12 cellular contexts compared by ENCODE assay signal in genomic region chr10:130022501-130023299, GRCh38. TPM values are rescaled to one million over a fixed set of nuclear protein-coding genes. Genes with fewer than 3 reads are reported as not detected.
DNase-seq lines count a peak whose midpoint lies in the region; ATAC-seq and TF ChIP-seq lines count a peak whose summit lies in the region.
"Had no signal": no experiment of that assay in that cellular context is flagged by ENCODE, and none has a peak within 500 bp of the region (broad histone marks: within the 10 kb centered on the region; RNA-seq: fewer than 3 reads in every experiment).

No MANE protein-coding gene starts in this region.

- H3K4me3 Mint-ChIP-seq in activated T-cell treated with anti-CD3 and anti-CD28 coated beads, Interleukin-2, amount 50 U/mL, for 4 hours, result no peak overlapping the region

- H3K27me3 ChIP-seq in fibroblast of lung (ENCODE audit: control insufficient read depth, insufficient read depth, low read length) (no peaks in the 10 kb centered on the region), Karpas-422 (ENCODE audit: low read length) (no peaks in the 10 kb centered on the region)
- H3K27me3 ChIP-seq: adrenal gland had no signal

- DNase-seq in GM03348 (ENCODE audit: low spot score), result peak; percentile 92
- peak; percentile 84 for DNase-seq in NCI-H82 (lab: John Stamatoyannopoulos, UW)
- DNase-seq in fibroblast of lung (ENCODE audit: low read depth in 2 of 2), result peak; percentile 21 to 90
- peak; percentile 78 for DNase-seq in skeletal muscle cell (ENCODE audit: low read depth)
- no peak for DNase-seq in activated gamma-delta T cell (lab: John Stamatoyannopoulos, UW)
- no peak for DNase-seq in activated T-cell treated with anti-CD3 and anti-CD28 coated beads, Interleukin-2, amount 50 U/mL, for 4 hours
- no peak for DNase-seq in Karpas-422
- DNase-seq: KG1, psoas muscle, substantia nigra had no signal

- H3K36me3 ChIP-seq in fibroblast of lung (ENCODE audit: control insufficient read depth, insufficient read depth, low read length), result no peaks in the 10 kb centered on the region
- no peaks in the 10 kb centered on the region for H3K36me3 ChIP-seq in Karpas-422 (ENCODE audit: insufficient read depth, low read length)
- H3K36me3 ChIP-seq: adrenal gland had no signal

- H3K9ac ChIP-seq in fibroblast of lung (ENCODE audit: insufficient read depth, low read length) (no peak overlapping the region), Karpas-422 (ENCODE audit: low read length) (no peak overlapping the region)

- peaks cover 3% of the 10 kb centered on the region for H3K27me3 Mint-ChIP-seq in activated T-cell treated with anti-CD3 and anti-CD28 coated beads, Interleukin-2, amount 50 U/mL, for 4 hours (ENCODE audit: low read depth)

- H3K79me2 ChIP-seq in fibroblast of lung (ENCODE audit: control insufficient read depth, insufficient read depth, low read length) (no peaks in the 10 kb centered on the region), Karpas-422 (ENCODE audit: low read length) (no peaks in the 10 kb centered on the region)

- H3K9me2 ChIP-seq in Karpas-422 (replicated peaks; ENCODE audit: insufficient read depth, low read length), result no peaks in the 10 kb centered on the region

- no peak for ATAC-seq in GM18868 (IDR thresholded peaks at IDR 0.05; ENCODE audit: unreplicated experiment)
- ATAC-seq in activated T-cell treated with anti-CD3 and anti-CD28 coated beads, Interleukin-2, amount 50 U/mL, for 4 hours, result no peak

- no peaks in the 10 kb centered on the region for H3K36me3 Mint-ChIP-seq in activated T-cell treated with anti-CD3 and anti-CD28 coated beads, Interleukin-2, amount 50 U/mL, for 4 hours (ENCODE audit: insufficient read depth)

- peaks cover 9% of the 10 kb centered on the region for H3K4me1 ChIP-seq in fibroblast of lung (ENCODE audit: control insufficient read depth, extremely low read depth, insufficient read depth, low read length)
- H3K4me1 ChIP-seq in Karpas-422 (ENCODE audit: low read length), result no peaks in the 10 kb centered on the region
- H3K4me1 ChIP-seq: adrenal gland, psoas muscle had no signal

- H3K9me3 ChIP-seq in fibroblast of lung (ENCODE audit: control insufficient read depth, insufficient read depth, low read depth, low read length) (no peaks in the 10 kb centered on the region), Karpas-422 (ENCODE audit: low read length) (no peaks in the 10 kb centered on the region)
- H3K9me3 ChIP-seq: adrenal gland, psoas muscle had no signal

- H3K4me1 Mint-ChIP-seq in activated T-cell treated with anti-CD3 and anti-CD28 coated beads, Interleukin-2, amount 50 U/mL, for 4 hours (ENCODE audit: low read depth), result no peaks in the 10 kb centered on the region

- peak overlapping the region; percentile 80 for H3K27ac ChIP-seq in fibroblast of lung (ENCODE audit: insufficient read depth, low read length)
- H3K27ac ChIP-seq in Karpas-422 (ENCODE audit: low read length), result no peak overlapping the region
- H3K27ac ChIP-seq: adrenal gland, psoas muscle had no signal

- no peak overlapping the region for H3K4me3 ChIP-seq in fibroblast of lung (replicated peaks in 1 of 4; ENCODE audit: control extremely low read depth in 1 of 4, insufficient read depth in 1 of 4, low read depth in 3 of 4, low read length in 4 of 4)
- no peak overlapping the region for H3K4me3 ChIP-seq in skeletal muscle cell (ENCODE audit: low read depth, low read length)
- H3K4me3 ChIP-seq in Karpas-422 (ENCODE audit: low read length), result no peak overlapping the region
- H3K4me3 ChIP-seq: adrenal gland, psoas muscle had no signal

- H4K20me1 ChIP-seq in fibroblast of lung (ENCODE audit: control insufficient read depth, extremely low read depth, insufficient read depth, low read length), result no peaks in the 10 kb centered on the region
- no peaks in the 10 kb centered on the region for H4K20me1 ChIP-seq in Karpas-422 (ENCODE audit: insufficient read depth, low read depth, low read length)

- H3K4me2 ChIP-seq in fibroblast of lung (ENCODE audit: extremely low read depth, insufficient read depth, low read length) (no peak overlapping the region), Karpas-422 (ENCODE audit: low read depth, low read length, poor library complexity, severe bottlenecking) (no peak overlapping the region)

- no peak overlapping the region for H2AFZ ChIP-seq in fibroblast of lung (ENCODE audit: low read length)
- H2AFZ ChIP-seq in Karpas-422 (ENCODE audit: low read length), result no peak overlapping the region

- H3K9me3 Mint-ChIP-seq in activated T-cell treated with anti-CD3 and anti-CD28 coated beads, Interleukin-2, amount 50 U/mL, for 4 hours, result no peaks in the 10 kb centered on the region

- TF ChIP-seq CTCF in fibroblast of lung (conservative IDR thresholded peaks at IDR 0.05 in 1 of 2, IDR thresholded peaks at IDR 0.05 in 1 of 2; ENCODE audit: low read depth in 1 of 2, low read length in 2 of 2), result no peak

RNA-seq across cellular contexts. Expression of gene EBF3, which starts 58.6 kb away (rescaled TPM):
- total RNA-seq in fibroblast of lung, result under 0.01 and 0.17 TPM in 2 replicates
- polyA plus RNA-seq in fibroblast of lung, result 0.12 and 1.0 TPM in 2 replicates
- 0.14 and 0.90 TPM in 2 replicates for polyA plus RNA-seq in fibroblast of lung (2012)
- 0.39 and 0.93 TPM in 2 replicates for polyA minus RNA-seq in fibroblast of lung (ENCODE audit: low replicate concordance)
- total RNA-seq in activated T-cell treated with anti-CD3 and anti-CD28 coated beads, Interleukin-2, amount 50 U/mL, for 4 hours, result not detected
- total RNA-seq in Karpas-422 (2014; rRNA removed; shearing (Covaris generic); ENCODE audit: low replicate concordance), result not detected in 2 replicates

Comparison
In these comparisons a context has a peak if more than half of its experiments do, and no peak if none do; other contexts are left out.
1. DNase-seq: peak in GM03348 (single experiment), NCI-H82 (single experiment), fibroblast of lung (2 of 2) and skeletal muscle cell (single experiment); none in activated gamma-delta T cell (single experiment), activated T-cell treated with anti-CD3 and anti-CD28 coated beads, Interleukin-2, amount 50 U/mL, for 4 hours (single experiment) and Karpas-422 (single experiment).